Comparison of ENCODE assay signal across 8 cellular contexts in the genomic region with DNA sequence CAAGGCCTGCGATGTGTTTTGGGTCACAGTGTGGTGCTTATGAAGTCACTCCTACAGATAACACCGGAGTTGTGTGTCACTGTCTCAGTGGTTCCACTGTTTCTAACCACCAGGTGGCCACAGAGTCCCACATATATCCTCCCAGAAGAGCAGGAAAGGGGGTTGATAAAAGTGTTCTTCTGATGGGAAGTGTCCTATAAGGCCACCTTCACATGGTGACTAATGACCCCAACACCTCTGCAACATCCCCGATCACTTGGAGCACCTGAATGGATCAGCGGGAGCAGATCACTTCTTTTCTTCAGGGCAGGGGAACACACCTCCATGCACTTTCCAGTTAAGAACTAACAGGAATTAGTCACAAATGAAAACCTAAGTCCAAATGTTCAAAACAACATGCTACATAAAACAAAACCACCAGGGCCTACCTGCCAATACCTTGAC.
A peak's percentile ranks its signal among the peaks of the same experiment; 100 is the strongest.
DNase-seq lines count a peak whose midpoint lies in the region; ATAC-seq and TF ChIP-seq lines count a peak whose summit lies in the region.
"Not testable (repeated sequence)": the region's sequence is repeated elsewhere in the genome, so short reads cannot be mapped to it uniquely, and the experiment has no call there.

No MANE protein-coding gene starts in this region.

- H3K9me3 Mint-ChIP-seq in stimulated activated naive B cell treated with anti-CD40 and anti-IgM and Interleukin-4, amounts not matched to agents 10 μg/mL and 1 μg/mL and 100 μg/mL, for 72 hours = not testable (repeated sequence)

- peak; percentile 64 for ATAC-seq in HG03432 (IDR thresholded peaks at IDR 0.05; ENCODE audit: unreplicated experiment)
- peak; percentile 98 for ATAC-seq in stimulated activated naive B cell treated with anti-CD40 and anti-IgM and Interleukin-4, amounts not matched to agents 10 μg/mL and 1 μg/mL and 100 μg/mL, for 72 hours (replicated peaks)

- H3K36me3 ChIP-seq in neutrophil = not testable (repeated sequence)

- TF ChIP-seq CTCF in astrocyte of the cerebellum (IDR thresholded peaks at IDR 0.05; ENCODE audit: low read depth, low read length, missing control alignments) = peak; percentile 68
- peak; percentile 67 for TF ChIP-seq CTCF in neutrophil (IDR thresholded peaks at IDR 0.05)

- peak overlapping the region; percentile 51 for H3K27ac ChIP-seq in neutrophil

- H3K27me3 ChIP-seq in neutrophil = not testable (repeated sequence)

- H3K27me3 Mint-ChIP-seq in stimulated activated naive B cell treated with anti-CD40 and anti-IgM and Interleukin-4, amounts not matched to agents 10 μg/mL and 1 μg/mL and 100 μg/mL, for 72 hours = not testable (repeated sequence)

- not testable (repeated sequence) for H3K36me3 Mint-ChIP-seq in stimulated activated naive B cell treated with anti-CD40 and anti-IgM and Interleukin-4, amounts not matched to agents 10 μg/mL and 1 μg/mL and 100 μg/mL, for 72 hours

- H3K4me1 ChIP-seq in neutrophil (ENCODE audit: control insufficient read depth in 1 of 2, insufficient read depth in 1 of 2, low read depth in 1 of 2, low read length in 1 of 2) = peaks cover 25 to 27% of the 10 kb centered on the region in 2 experiments

- in situ Hi-C loops in astrocyte of the cerebellum (cut with HindIII; ENCODE audit: low sequenced_read_pairs) = not testable (repeated sequence)

- H3K27ac Mint-ChIP-seq in stimulated activated naive B cell treated with anti-CD40 and anti-IgM and Interleukin-4, amounts not matched to agents 10 μg/mL and 1 μg/mL and 100 μg/mL, for 72 hours = not testable (repeated sequence)

- peaks cover 18 to 30% of the 10 kb centered on the region in 2 donors for H3K4me1 Mint-ChIP-seq in stimulated activated naive B cell treated with anti-CD40 and anti-IgM and Interleukin-4, amounts not matched to agents 10 μg/mL and 1 μg/mL and 100 μg/mL, for 72 hours

- H3K9me3 ChIP-seq in neutrophil = not testable (repeated sequence)

- peak; percentile 58 for DNase-seq in DMS114 treated with DMSO at 0.1 percent for 48 hours (lab: John Stamatoyannopoulos, UW; ENCODE audit: unreplicated experiment)
- peak; percentile 74 for DNase-seq in NCI-H748 (lab: John Stamatoyannopoulos, UW; ENCODE audit: unreplicated experiment)
- peak in 3 of 4 experiments; percentile 31 to 43 (median 39) for DNase-seq in activated CD4-positive, CD25-positive, alpha-beta regulatory T cell (lab: John Stamatoyannopoulos, UW)
- not testable (repeated sequence) for DNase-seq in astrocyte of the cerebellum (ENCODE audit: low read depth)
- peak; percentile 12 to 88 (median 71) for DNase-seq in head of caudate nucleus
- peak; percentile 52 for DNase-seq in stimulated activated naive B cell treated with anti-CD40 and anti-IgM and Interleukin-4, amounts not matched to agents 10 μg/mL and 1 μg/mL and 100 μg/mL, for 72 hours

- not testable (repeated sequence) for H3K4me3 Mint-ChIP-seq in stimulated activated naive B cell treated with anti-CD40 and anti-IgM and Interleukin-4, amounts not matched to agents 10 μg/mL and 1 μg/mL and 100 μg/mL, for 72 hours

- not testable (repeated sequence) for H3K4me3 ChIP-seq in astrocyte of the cerebellum (ENCODE audit: low read depth, low read length); neutrophil (ENCODE audit: low read depth in 1 of 2, low read length in 1 of 2)

- intact Hi-C loops in head of caudate nucleus (cut with DNase I) = not testable (repeated sequence)
